1 cellular context compared by ENCODE assay signal in genomic region chr4:80035336-80035735, GRCh38.
TF ChIP-seq lines count a peak whose summit lies in the region.

No MANE protein-coding gene starts in this region.

TF ChIP-seq in HepG2, 621 proteins besides CTCF, POLR2A, EP300 and RAD21 (continued from another document and continues in another):
- TF ChIP-seq PAXIP1 (CRISPR knock-in tag; conservative IDR thresholded peaks at IDR 0.05) (peak; percentile 43; the same call in 1 of the 2 replicates), FOXP1 (IDR thresholded peaks at IDR 0.05) (no peak), FOXP1 (CRISPR knock-in tag; IDR thresholded peaks at IDR 0.05) (0 out of 2 replicates have a peak, but pooled peaks have one; percentile 30), SIN3B (IDR thresholded peaks at IDR 0.05; ENCODE audit: low read length) (no peak), ZNF782 (CRISPR knock-in tag; IDR thresholded peaks at IDR 0.05; ENCODE audit: borderline replicate concordance) (no peak), CREB3 (CRISPR knock-in tag; IDR thresholded peaks at IDR 0.05) (no peak), PBX3 (CRISPR knock-in tag; IDR thresholded peaks at IDR 0.05; ENCODE audit: borderline replicate concordance) (no peak), PHF21A (CRISPR knock-in tag; IDR thresholded peaks at IDR 0.05) (no peak), NR2C2 (CRISPR knock-in tag; IDR thresholded peaks at IDR 0.05; ENCODE audit: borderline replicate concordance) (0 out of 2 replicates have a peak, but pooled peaks have one; percentile 14), TEAD3 (CRISPR knock-in tag; optimal IDR thresholded peaks at IDR 0.05; ENCODE audit: borderline replicate concordance) (peak; percentile 35), EED (CRISPR knock-in tag; IDR thresholded peaks at IDR 0.05) (no peak), NFKBIZ (CRISPR knock-in tag; IDR thresholded peaks at IDR 0.05) (no peak), CEBPB (IDR thresholded peaks at IDR 0.05; ENCODE audit: borderline replicate concordance, low read depth, low read length) (no peak), SMAD9 (CRISPR knock-in tag; IDR thresholded peaks at IDR 0.05) (no peak), SMAD1 (CRISPR knock-in tag; IDR thresholded peaks at IDR 0.05; ENCODE audit: borderline replicate concordance, low read depth) (no peak), ZNF75D (CRISPR knock-in tag; IDR thresholded peaks at IDR 0.05; ENCODE audit: borderline replicate concordance) (no peak), RARA (CRISPR knock-in tag; IDR thresholded peaks at IDR 0.05) (peak; percentile 45; the same call in 1 of the 2 replicates), CBX2 (IDR thresholded peaks at IDR 0.05; ENCODE audit: low read depth, low read length) (no peak), CBX2 (CRISPR knock-in tag; IDR thresholded peaks at IDR 0.05; ENCODE audit: low read depth) (no peak), GABPA (IDR thresholded peaks at IDR 0.05; ENCODE audit: low read depth, low read length) (no peak), GABPA (CRISPR knock-in tag; IDR thresholded peaks at IDR 0.05; ENCODE audit: low read depth) (peak; percentile 35; the same call in 1 of the 2 replicates), ELF3 (CRISPR knock-in tag; IDR thresholded peaks at IDR 0.05) (peak; percentile 85), IRF1 (CRISPR knock-in tag; IDR thresholded peaks at IDR 0.05; ENCODE audit: low read depth) (no peak), MIER2 (CRISPR knock-in tag; IDR thresholded peaks at IDR 0.05) (no peak), KDM5B (CRISPR knock-in tag; IDR thresholded peaks at IDR 0.05; ENCODE audit: borderline replicate concordance) (no peak), RELA (CRISPR knock-in tag; IDR thresholded peaks at IDR 0.05) (no peak), IRF9 (CRISPR knock-in tag; IDR thresholded peaks at IDR 0.05; ENCODE audit: borderline replicate concordance) (no peak), NFATC3 (CRISPR knock-in tag; IDR thresholded peaks at IDR 0.05) (no peak), GLI4 (CRISPR knock-in tag; IDR thresholded peaks at IDR 0.05; ENCODE audit: borderline replicate concordance) (no peak), THYN1 (CRISPR knock-in tag; IDR thresholded peaks at IDR 0.05; ENCODE audit: borderline replicate concordance, low read depth) (no peak), HNF4G (IDR thresholded peaks at IDR 0.05; ENCODE audit: borderline replicate concordance, low read depth, low read length) (peak; percentile 11; the same call in 1 of the 2 replicates), HNF4G (CRISPR knock-in tag; IDR thresholded peaks at IDR 0.05; ENCODE audit: borderline replicate concordance, low read depth) (no peak; the same call in 1 of the 2 replicates), SKIL (CRISPR knock-in tag; IDR thresholded peaks at IDR 0.05; ENCODE audit: borderline replicate concordance) (no peak), CCAR2 (optimal IDR thresholded peaks at IDR 0.05; ENCODE audit: low read depth, low read length) (no peak), CENPT (CRISPR knock-in tag; IDR thresholded peaks at IDR 0.05; ENCODE audit: low read depth) (no peak), ARID5B (CRISPR knock-in tag; IDR thresholded peaks at IDR 0.05) (peak; percentile 45), CHCHD3 (CRISPR knock-in tag; IDR thresholded peaks at IDR 0.05) (no peak), ZUFSP (CRISPR knock-in tag; IDR thresholded peaks at IDR 0.05; ENCODE audit: borderline replicate concordance) (no peak), POGK (CRISPR knock-in tag; conservative IDR thresholded peaks at IDR 0.05) (no peak), HHEX (CRISPR knock-in tag; IDR thresholded peaks at IDR 0.05) (no peak), ZNF660 (CRISPR knock-in tag; IDR thresholded peaks at IDR 0.05; ENCODE audit: borderline replicate concordance, low read depth) (no peak)
